In genomic region chr4:87119965-87120364, GRCh38 we compare ENCODE assay signal across 14 cellular contexts.
DNase-seq lines count a peak whose midpoint lies in the region; ATAC-seq, FAIRE-seq and TF ChIP-seq lines count a peak whose summit lies in the region.
"Had no signal": no experiment of that assay in that cellular context is flagged by ENCODE, and none has a peak within 500 bp of the region (broad histone marks: within the 10 kb centered on the region; RNA-seq: fewer than 3 reads in every experiment).

No MANE protein-coding gene starts in this region.

- no peak overlapping the region for H2AFZ ChIP-seq in astrocyte (ENCODE audit: low read depth, low read length)

- TF ChIP-seq CTCF in cardiac muscle cell (IDR thresholded peaks at IDR 0.05; ENCODE audit: low read depth, low read length) (no peak), astrocyte (IDR thresholded peaks at IDR 0.05; ENCODE audit: insufficient read depth, low read depth, low read length) (no peak), vagina (IDR thresholded peaks at IDR 0.05) (no peak)

- H3K4me3 ChIP-seq in cardiac muscle cell = no peak overlapping the region
- no peak overlapping the region for H3K4me3 ChIP-seq in astrocyte (ENCODE audit: insufficient read depth, low read depth, low read length)
- H3K4me3 ChIP-seq in vagina = no peak overlapping the region
- H3K4me3 ChIP-seq: HAP-1 had no signal

- H3K27me3 ChIP-seq in cardiac muscle cell = no peaks in the 10 kb centered on the region
- H3K27me3 ChIP-seq in astrocyte (ENCODE audit: insufficient read depth, low read length) = no peaks in the 10 kb centered on the region
- no peaks in the 10 kb centered on the region for H3K27me3 ChIP-seq in vagina

- TF ChIP-seq POLR2A in vagina (IDR thresholded peaks at IDR 0.05) = no peak

- H3K27ac ChIP-seq in cardiac muscle cell (peak overlapping the region; percentile 95), astrocyte (ENCODE audit: low read depth, low read length) (no peak overlapping the region), vagina (peak overlapping the region; percentile 56)

- peaks cover 4% of the 10 kb centered on the region for H3K79me2 ChIP-seq in astrocyte (ENCODE audit: insufficient read depth, low read length)

- H3K27ac Mint-ChIP-seq in astrocyte (ENCODE audit: unreplicated experiment) (peak overlapping the region; percentile 66), memory B cell (peak overlapping the region; percentile 14)

- DNase-seq in cardiac muscle cell (ENCODE audit: low read depth in 1 of 2, low spot score in 1 of 2) (no peak), left cardiac atrium (no peak), astrocyte (ENCODE audit: low read depth) (no peak), memory B cell (ENCODE audit: low spot score in 2 of 2) (no peak), vagina (ENCODE audit: extremely low spot score in 2 of 2) (no peak), NCI-H226 (no peak), urothelium cell line (ENCODE audit: low spot score) (no peak)
- DNase-seq: activated CD8-positive, alpha-beta memory T cell treated with anti-CD3 and anti-CD28 coated beads, Interleukin-2, amount 50 U/mL, for 4 hours; NCI-H2081; OCI-M1; stimulated activated CD4-positive, alpha-beta T cell treated with anti-CD3 and anti-CD28 coated beads, Interleukin-4, amount 100 ng/mL, for 1 hour; T-helper 9 cell had no signal

- no peak overlapping the region for H3K4me2 ChIP-seq in astrocyte (ENCODE audit: low read length)

- no peak for ATAC-seq in left cardiac atrium
- no peak for ATAC-seq in memory B cell (ENCODE audit: low read depth)
- ATAC-seq in HG03159 (IDR thresholded peaks at IDR 0.05; ENCODE audit: unreplicated experiment) = no peak

- peaks cover 41% of the 10 kb centered on the region for H3K4me1 ChIP-seq in cardiac muscle cell (ENCODE audit: low read depth)
- H3K4me1 ChIP-seq in astrocyte (ENCODE audit: insufficient read depth, low read length) = peaks cover 10% of the 10 kb centered on the region
- peaks cover 51% of the 10 kb centered on the region for H3K4me1 ChIP-seq in vagina

- H3K36me3 Mint-ChIP-seq in astrocyte (ENCODE audit: low read depth, unreplicated experiment) (peaks cover 26% of the 10 kb centered on the region), memory B cell (peaks cover 29% of the 10 kb centered on the region)

- H3K9ac ChIP-seq in astrocyte (ENCODE audit: low read length) = no peak overlapping the region

- no peaks in the 10 kb centered on the region for H3K27me3 Mint-ChIP-seq in astrocyte (ENCODE audit: low read depth, unreplicated experiment)
- H3K27me3 Mint-ChIP-seq in memory B cell = no peaks in the 10 kb centered on the region

- H3K9me3 ChIP-seq in cardiac muscle cell (ENCODE audit: low read depth) (no peaks in the 10 kb centered on the region), astrocyte (ENCODE audit: insufficient read depth, low read depth, low read length) (no peaks in the 10 kb centered on the region), vagina (no peaks in the 10 kb centered on the region)
- H3K9me3 ChIP-seq: HAP-1 had no signal

- H3K36me3 ChIP-seq in cardiac muscle cell (peaks cover 10% of the 10 kb centered on the region), astrocyte (ENCODE audit: insufficient read depth, low read length) (no peaks in the 10 kb centered on the region), vagina (peaks cover 0 to 32% of the 10 kb centered on the region in 2 donors)

- H3K9me3 Mint-ChIP-seq in astrocyte (ENCODE audit: unreplicated experiment) = no peaks in the 10 kb centered on the region
- no peaks in the 10 kb centered on the region for H3K9me3 Mint-ChIP-seq in memory B cell

- H3K4me1 Mint-ChIP-seq in astrocyte (ENCODE audit: low read depth, unreplicated experiment) (peaks cover 59% of the 10 kb centered on the region), memory B cell (peaks cover 10% of the 10 kb centered on the region)

- intact Hi-C loops in left cardiac atrium (cut with DNase I) = loop anchor here in 1 of 2 donors (10.0 kb wide), 1 partner anchor 195 kb away; no protein-coding TSS in a partner anchor
- intact Hi-C loops in vagina (cut with DNase I) = no loop called here

- peaks cover 4% of the 10 kb centered on the region for H4K20me1 ChIP-seq in astrocyte (ENCODE audit: insufficient read depth, low read length)

- FAIRE-seq in astrocyte (lab: Jason Lieb, UNC) (no peak), urothelium cell line (lab: Jason Lieb, UNC) (no peak)

- H3K4me3 Mint-ChIP-seq in astrocyte (ENCODE audit: unreplicated experiment) = peak overlapping the region; percentile 47
- H3K4me3 Mint-ChIP-seq in memory B cell = no peak overlapping the region
